Comparison of ENCODE assay signal across 2 cellular contexts in the genomic region with DNA sequence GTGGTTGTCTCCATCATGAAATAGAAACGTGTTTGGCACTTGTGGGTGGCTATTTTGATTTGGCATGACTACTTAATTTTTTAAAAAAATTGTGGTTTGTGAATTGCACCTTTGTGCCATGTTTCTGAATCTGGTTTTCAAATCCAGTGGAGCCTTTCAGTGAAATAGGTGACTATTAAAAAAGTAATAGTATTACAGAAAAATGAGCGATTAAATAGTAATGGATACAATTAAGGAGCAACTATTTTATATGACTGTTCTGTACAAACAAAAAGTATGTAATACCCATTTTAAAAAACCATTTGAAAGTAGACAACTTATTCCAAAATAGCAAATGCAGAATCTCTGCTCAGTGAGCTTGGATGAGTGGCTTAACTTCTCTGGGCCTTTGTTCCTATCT.
TF ChIP-seq lines count a peak whose summit lies in the region.

No MANE protein-coding gene starts in this region.

TF ChIP-seq in HEK293, 187 proteins besides CTCF, POLR2A, EP300 and RAD21:
- TF ChIP-seq ZNF292 (tag by site-specific recombination; IDR thresholded peaks at IDR 0.05; ENCODE audit: borderline replicate concordance, low read depth) = no peak
- TF ChIP-seq ZNF664 (tag by site-specific recombination; IDR thresholded peaks at IDR 0.05) = peak; percentile 97
- TF ChIP-seq, protein P1, sequence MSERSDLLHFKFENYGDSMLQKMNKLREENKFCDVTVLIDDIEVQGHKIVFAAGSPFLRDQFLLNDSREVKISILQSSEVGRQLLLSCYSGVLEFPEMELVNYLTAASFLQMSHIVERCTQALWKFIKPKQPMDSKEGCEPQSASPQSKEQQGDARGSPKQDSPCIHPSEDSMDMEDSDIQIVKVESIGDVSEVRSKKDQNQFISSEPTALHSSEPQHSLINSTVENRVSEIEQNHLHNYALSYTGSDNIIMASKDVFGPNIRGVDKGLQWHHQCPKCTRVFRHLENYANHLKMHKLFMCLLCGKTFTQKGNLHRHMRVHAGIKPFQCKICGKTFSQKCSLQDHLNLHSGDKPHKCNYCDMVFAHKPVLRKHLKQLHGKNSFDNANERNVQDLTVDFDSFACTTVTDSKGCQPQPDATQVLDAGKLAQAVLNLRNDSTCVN (tag by site-specific recombination; optimal IDR thresholded peaks at IDR 0.05) = no peak

TF ChIP-seq in K562, 482 proteins besides CTCF, POLR2A, EP300 and RAD21:
- no peak for TF ChIP-seq DACH1 (IDR thresholded peaks at IDR 0.05; ENCODE audit: partially characterized antibody)
- TF ChIP-seq ETV6 (IDR thresholded peaks at IDR 0.05; ENCODE audit: borderline replicate concordance in 1 of 2, low read depth in 2 of 2, low read length in 1 of 2) = no peak
- no peak for TF ChIP-seq ETV6 (CRISPR knock-in tag; IDR thresholded peaks at IDR 0.05; ENCODE audit: borderline replicate concordance)
- no peak for TF ChIP-seq FOS (IDR thresholded peaks at IDR 0.05; ENCODE audit: extremely low read depth, insufficient read length)
- TF ChIP-seq, protein P2, sequence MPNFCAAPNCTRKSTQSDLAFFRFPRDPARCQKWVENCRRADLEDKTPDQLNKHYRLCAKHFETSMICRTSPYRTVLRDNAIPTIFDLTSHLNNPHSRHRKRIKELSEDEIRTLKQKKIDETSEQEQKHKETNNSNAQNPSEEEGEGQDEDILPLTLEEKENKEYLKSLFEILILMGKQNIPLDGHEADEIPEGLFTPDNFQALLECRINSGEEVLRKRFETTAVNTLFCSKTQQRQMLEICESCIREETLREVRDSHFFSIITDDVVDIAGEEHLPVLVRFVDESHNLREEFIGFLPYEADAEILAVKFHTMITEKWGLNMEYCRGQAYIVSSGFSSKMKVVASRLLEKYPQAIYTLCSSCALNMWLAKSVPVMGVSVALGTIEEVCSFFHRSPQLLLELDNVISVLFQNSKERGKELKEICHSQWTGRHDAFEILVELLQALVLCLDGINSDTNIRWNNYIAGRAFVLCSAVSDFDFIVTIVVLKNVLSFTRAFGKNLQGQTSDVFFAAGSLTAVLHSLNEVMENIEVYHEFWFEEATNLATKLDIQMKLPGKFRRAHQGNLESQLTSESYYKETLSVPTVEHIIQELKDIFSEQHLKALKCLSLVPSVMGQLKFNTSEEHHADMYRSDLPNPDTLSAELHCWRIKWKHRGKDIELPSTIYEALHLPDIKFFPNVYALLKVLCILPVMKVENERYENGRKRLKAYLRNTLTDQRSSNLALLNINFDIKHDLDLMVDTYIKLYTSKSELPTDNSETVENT (CRISPR knock-in tag; IDR thresholded peaks at IDR 0.05) = no peak
- no peak for TF ChIP-seq SREBF1 (IDR thresholded peaks at IDR 0.05; ENCODE audit: borderline replicate concordance, low read depth, low read length)
- TF ChIP-seq, protein P3, sequence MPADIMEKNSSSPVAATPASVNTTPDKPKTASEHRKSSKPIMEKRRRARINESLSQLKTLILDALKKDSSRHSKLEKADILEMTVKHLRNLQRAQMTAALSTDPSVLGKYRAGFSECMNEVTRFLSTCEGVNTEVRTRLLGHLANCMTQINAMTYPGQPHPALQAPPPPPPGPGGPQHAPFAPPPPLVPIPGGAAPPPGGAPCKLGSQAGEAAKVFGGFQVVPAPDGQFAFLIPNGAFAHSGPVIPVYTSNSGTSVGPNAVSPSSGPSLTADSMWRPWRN (IDR thresholded peaks at IDR 0.05; ENCODE audit: low read depth) = no peak
- TF ChIP-seq TGIF2 (CRISPR knock-in tag; IDR thresholded peaks at IDR 0.05) = no peak
- TF ChIP-seq, protein P4, sequence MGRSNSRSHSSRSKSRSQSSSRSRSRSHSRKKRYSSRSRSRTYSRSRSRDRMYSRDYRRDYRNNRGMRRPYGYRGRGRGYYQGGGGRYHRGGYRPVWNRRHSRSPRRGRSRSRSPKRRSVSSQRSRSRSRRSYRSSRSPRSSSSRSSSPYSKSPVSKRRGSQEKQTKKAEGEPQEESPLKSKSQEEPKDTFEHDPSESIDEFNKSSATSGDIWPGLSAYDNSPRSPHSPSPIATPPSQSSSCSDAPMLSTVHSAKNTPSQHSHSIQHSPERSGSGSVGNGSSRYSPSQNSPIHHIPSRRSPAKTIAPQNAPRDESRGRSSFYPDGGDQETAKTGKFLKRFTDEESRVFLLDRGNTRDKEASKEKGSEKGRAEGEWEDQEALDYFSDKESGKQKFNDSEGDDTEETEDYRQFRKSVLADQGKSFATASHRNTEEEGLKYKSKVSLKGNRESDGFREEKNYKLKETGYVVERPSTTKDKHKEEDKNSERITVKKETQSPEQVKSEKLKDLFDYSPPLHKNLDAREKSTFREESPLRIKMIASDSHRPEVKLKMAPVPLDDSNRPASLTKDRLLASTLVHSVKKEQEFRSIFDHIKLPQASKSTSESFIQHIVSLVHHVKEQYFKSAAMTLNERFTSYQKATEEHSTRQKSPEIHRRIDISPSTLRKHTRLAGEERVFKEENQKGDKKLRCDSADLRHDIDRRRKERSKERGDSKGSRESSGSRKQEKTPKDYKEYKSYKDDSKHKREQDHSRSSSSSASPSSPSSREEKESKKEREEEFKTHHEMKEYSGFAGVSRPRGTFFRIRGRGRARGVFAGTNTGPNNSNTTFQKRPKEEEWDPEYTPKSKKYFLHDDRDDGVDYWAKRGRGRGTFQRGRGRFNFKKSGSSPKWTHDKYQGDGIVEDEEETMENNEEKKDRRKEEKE (IDR thresholded peaks at IDR 0.05; ENCODE audit: borderline replicate concordance in 1 of 2, control insufficient read depth in 1 of 2, low read depth in 2 of 2, low read length in 1 of 2) = no peak
- no peak for TF ChIP-seq ZBTB8A (IDR thresholded peaks at IDR 0.05; ENCODE audit: partially characterized antibody)
- TF ChIP-seq SMARCC2 (IDR thresholded peaks at IDR 0.05; ENCODE audit: low read depth) = no peak
- no peak for TF ChIP-seq PHF20 (IDR thresholded peaks at IDR 0.05; ENCODE audit: partially characterized antibody)
